8 cellular contexts compared by ENCODE assay signal in the genomic region with DNA sequence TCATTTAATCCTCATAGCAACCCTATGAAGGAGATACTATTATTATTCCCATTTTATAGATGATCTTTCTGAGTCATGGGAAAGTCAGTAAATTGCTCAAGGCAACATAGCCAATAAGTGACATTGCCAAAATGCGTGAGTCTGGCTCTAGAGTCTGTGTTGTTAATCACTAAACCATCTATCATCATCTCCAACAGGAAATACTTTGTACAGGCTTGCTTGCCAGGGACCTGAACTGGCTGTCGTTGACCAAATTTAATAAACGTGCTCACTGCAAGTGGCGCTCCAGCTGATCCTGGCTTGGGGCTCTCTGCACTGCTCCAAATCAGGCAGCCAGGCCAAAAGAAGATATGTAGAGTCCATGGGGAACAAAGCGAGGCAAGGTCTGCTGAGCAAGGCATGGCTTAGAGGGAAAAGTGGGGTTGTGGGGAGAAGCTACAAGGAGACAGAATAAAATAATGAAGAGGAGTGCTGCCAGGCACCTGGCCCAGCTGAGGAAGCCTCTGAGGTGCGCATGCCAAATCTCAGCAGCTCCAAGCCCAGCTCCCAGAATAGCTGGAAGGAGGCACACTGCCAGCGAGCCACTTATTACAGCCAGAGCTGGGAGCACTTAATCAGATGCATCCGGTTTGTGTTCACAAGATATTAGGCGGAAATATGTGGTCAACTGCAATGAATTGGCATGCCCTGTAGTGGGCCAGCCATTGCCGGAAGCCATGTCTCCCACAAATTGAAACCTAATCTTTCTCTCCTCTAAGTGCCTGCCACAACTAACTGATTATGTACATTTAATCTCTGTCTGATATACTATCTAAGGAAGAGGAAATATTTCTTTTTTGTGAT. TPM values are rescaled to one million over a fixed set of nuclear protein-coding genes. Genes with fewer than 3 reads are reported as not detected.
A peak's percentile ranks its signal among the peaks of the same experiment; 100 is the strongest.
DNase-seq lines count a peak whose midpoint lies in the region; ATAC-seq and TF ChIP-seq lines count a peak whose summit lies in the region.

No MANE protein-coding gene starts in this region.

- H3K4me1 ChIP-seq in cardiac muscle cell (ENCODE audit: low read depth), result no peaks in the 10 kb centered on the region
- peaks cover 0 to 17% (median 13%) of the 10 kb centered on the region in 5 donors for H3K4me1 ChIP-seq in subcutaneous abdominal adipose tissue (ENCODE audit: control insufficient read depth in 5 of 5, insufficient read depth in 5 of 5, low read length in 5 of 5)

- ATAC-seq in GM19023 (IDR thresholded peaks at IDR 0.05; ENCODE audit: unreplicated experiment), result peak; percentile 71
- peak; percentile 94 for ATAC-seq in HG03354 (IDR thresholded peaks at IDR 0.05; ENCODE audit: poor library complexity, severe bottlenecking, unreplicated experiment)
- peak; percentile 94 for ATAC-seq in SK-N-SH treated with all-trans-retinoic acid at 6 μM for 48 hours

- H3K36me3 ChIP-seq in cardiac muscle cell (no peaks in the 10 kb centered on the region), subcutaneous abdominal adipose tissue (ENCODE audit: control insufficient read depth in 5 of 5, insufficient read depth in 5 of 5, low read length in 5 of 5) (no peaks in the 10 kb centered on the region), H7 (replicated peaks; ENCODE audit: control insufficient read depth, insufficient read depth, low read length) (no peaks in the 10 kb centered on the region)

- no peak overlapping the region for H3K9ac ChIP-seq in subcutaneous abdominal adipose tissue (ENCODE audit: low read length in 5 of 5)

- DNase-seq in cardiac muscle cell (ENCODE audit: low read depth in 1 of 2, low spot score in 1 of 2), result peak in 1 of 2 donors; percentile 85
- DNase-seq in SIG-M5 treated with dmso at 0.1 percent for 504 hours (lab: John Stamatoyannopoulos, UW; ENCODE audit: unreplicated experiment), result no peak
- no peak for DNase-seq in H7
- DNase-seq in NCI-H2227 (lab: John Stamatoyannopoulos, UW; ENCODE audit: unreplicated experiment), result no peak

- no peaks in the 10 kb centered on the region for H3K27me3 ChIP-seq in cardiac muscle cell
- peaks cover 0 to 4% (median 0%) of the 10 kb centered on the region in 5 donors for H3K27me3 ChIP-seq in subcutaneous abdominal adipose tissue (ENCODE audit: control insufficient read depth in 5 of 5, insufficient read depth in 4 of 5, low read length in 5 of 5)
- H3K27me3 ChIP-seq in H7 (ENCODE audit: control insufficient read depth, insufficient read depth, low read length), result no peaks in the 10 kb centered on the region

- H3K27ac ChIP-seq in cardiac muscle cell (no peak overlapping the region), subcutaneous abdominal adipose tissue (ENCODE audit: low read depth, low read length) (peak overlapping the region; percentile 28)

- TF ChIP-seq CTCF in cardiac muscle cell (IDR thresholded peaks at IDR 0.05; ENCODE audit: low read depth, low read length), result peak; percentile 4

- no peaks in the 10 kb centered on the region for H3K9me3 ChIP-seq in cardiac muscle cell (ENCODE audit: low read depth)
- H3K9me3 ChIP-seq in subcutaneous abdominal adipose tissue (ENCODE audit: control insufficient read depth in 5 of 5, low read length in 5 of 5), result no peaks in the 10 kb centered on the region

- no peak overlapping the region for H3K4me3 ChIP-seq in cardiac muscle cell
- H3K4me3 ChIP-seq in subcutaneous abdominal adipose tissue (ENCODE audit: low read depth in 1 of 5, low read length in 5 of 5), result peak overlapping the region in 3 of 5 donors; percentile 8 to 26 (median 16)
- no peak overlapping the region for H3K4me3 ChIP-seq in H7 (ENCODE audit: insufficient read depth, low read depth, low read length)

TF ChIP-seq in SK-N-SH treated with all-trans-retinoic acid at 6 μM for 48 hours, 23 proteins besides CTCF, POLR2A, EP300 and RAD21 (continues in another document):
- TF ChIP-seq ZFP3 (CRISPR knock-in tag; IDR thresholded peaks at IDR 0.05) (0 out of 2 replicates have a peak, but pooled peaks have one; percentile 25), ZNF70 (CRISPR knock-in tag; IDR thresholded peaks at IDR 0.05) (peak; percentile 68; the same call in 1 of the 2 replicates), TCF4 (CRISPR knock-in tag; IDR thresholded peaks at IDR 0.05; ENCODE audit: borderline replicate concordance) (peak; percentile 69; the same call in 1 of the 2 replicates), CSDC2 (CRISPR knock-in tag; IDR thresholded peaks at IDR 0.05) (no peak), TSHZ2 (CRISPR knock-in tag; IDR thresholded peaks at IDR 0.05) (peak; percentile 91), ZC3H10 (CRISPR knock-in tag; IDR thresholded peaks at IDR 0.05) (peak; percentile 87), TOX (CRISPR knock-in tag; IDR thresholded peaks at IDR 0.05; ENCODE audit: borderline replicate concordance) (peak; percentile 96), ESRRG (CRISPR knock-in tag; IDR thresholded peaks at IDR 0.05) (no peak), POU6F1 (CRISPR knock-in tag; IDR thresholded peaks at IDR 0.05; ENCODE audit: borderline replicate concordance, low read depth) (0 out of 2 replicates have a peak, but pooled peaks have one; percentile 77), ARNTL (CRISPR knock-in tag; IDR thresholded peaks at IDR 0.05; ENCODE audit: borderline replicate concordance, low read depth) (no peak), SNAI2 (CRISPR knock-in tag; IDR thresholded peaks at IDR 0.05) (0 out of 2 replicates have a peak, but pooled peaks have one; percentile 21)
- TF ChIP-seq, protein P1, sequence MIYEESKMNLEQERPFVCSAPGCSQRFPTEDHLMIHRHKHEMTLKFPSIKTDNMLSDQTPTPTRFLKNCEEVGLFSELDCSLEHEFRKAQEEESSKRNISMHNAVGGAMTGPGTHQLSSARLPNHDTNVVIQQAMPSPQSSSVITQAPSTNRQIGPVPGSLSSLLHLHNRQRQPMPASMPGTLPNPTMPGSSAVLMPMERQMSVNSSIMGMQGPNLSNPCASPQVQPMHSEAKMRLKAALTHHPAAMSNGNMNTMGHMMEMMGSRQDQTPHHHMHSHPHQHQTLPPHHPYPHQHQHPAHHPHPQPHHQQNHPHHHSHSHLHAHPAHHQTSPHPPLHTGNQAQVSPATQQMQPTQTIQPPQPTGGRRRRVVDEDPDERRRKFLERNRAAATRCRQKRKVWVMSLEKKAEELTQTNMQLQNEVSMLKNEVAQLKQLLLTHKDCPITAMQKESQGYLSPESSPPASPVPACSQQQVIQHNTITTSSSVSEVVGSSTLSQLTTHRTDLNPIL (CRISPR knock-in tag; IDR thresholded peaks at IDR 0.05; ENCODE audit: low read depth), result peak; percentile 56; the same call in 1 of the 2 replicates

RNA-seq across cellular contexts. Expression of gene PTPRO, which starts 43.3 kb away (rescaled TPM):
- total RNA-seq in cardiac muscle cell, result 0.07 and 0.12 TPM in 2 replicates
- not detected in 2 replicates for polyA plus RNA-seq in cardiac muscle cell
- total RNA-seq in H7 (2014; rRNA removed; shearing (Covaris generic)), result 0.42 TPM in 1 of 2 replicates, not detected in the other

RNA-seq across cellular contexts. Expression of gene RERG, which starts 57.8 kb away (rescaled TPM):
- 12.3 and 14.8 TPM in 2 replicates for total RNA-seq in cardiac muscle cell
- polyA plus RNA-seq in cardiac muscle cell, result 6.5 and 14.6 TPM in 2 replicates
- total RNA-seq in H7 (2014; rRNA removed; shearing (Covaris generic)), result not detected in 2 replicates

Comparison
In these comparisons a context has a peak if more than half of its experiments do, and no peak if none do; other contexts are left out.
1. H3K4me3 ChIP-seq: peak in subcutaneous abdominal adipose tissue (3 of 5); none in cardiac muscle cell (single experiment) and H7 (single experiment).
2. RNA of gene RERG, which starts 57.8 kb away (total RNA-seq): 12.3 to 14.8 TPM in cardiac muscle cell; not detected in H7; every median in the first group is over 10 times any median in the second.
3. Peak in every context shown above with its lines, with median percentiles within 50 percentile points of each other: ATAC-seq.